1 cellular context compared by ENCODE assay signal in the genomic region with DNA sequence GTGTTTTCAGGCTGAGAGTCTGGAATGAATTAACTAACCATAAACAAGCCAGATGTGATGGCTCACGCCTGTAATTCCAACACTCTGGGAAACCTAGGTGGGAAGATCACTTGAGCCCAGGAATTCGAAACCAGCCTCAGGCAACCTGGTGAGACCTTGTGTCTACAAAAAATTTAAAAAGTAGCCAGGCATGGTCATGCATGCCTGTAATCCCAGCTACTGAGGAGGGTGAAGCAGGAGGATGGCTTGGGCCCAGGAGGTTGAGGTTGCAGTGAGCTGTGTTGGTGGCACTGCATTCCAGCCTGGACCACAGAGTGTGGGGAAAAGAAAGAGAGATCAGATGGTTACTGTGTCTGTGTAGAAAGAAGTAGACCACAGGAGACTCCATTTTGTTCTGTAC.
TF ChIP-seq lines count a peak whose summit lies in the region.

No MANE protein-coding gene starts in this region.

TF ChIP-seq in GM23338, 12 proteins besides CTCF, POLR2A, EP300 and RAD21 (continued from another document):
- no peak for TF ChIP-seq ZNF462 (CRISPR knock-in tag; IDR thresholded peaks at IDR 0.05)
- no peak for TF ChIP-seq ZNF114 (CRISPR knock-in tag; IDR thresholded peaks at IDR 0.05)
- TF ChIP-seq, protein P1, sequence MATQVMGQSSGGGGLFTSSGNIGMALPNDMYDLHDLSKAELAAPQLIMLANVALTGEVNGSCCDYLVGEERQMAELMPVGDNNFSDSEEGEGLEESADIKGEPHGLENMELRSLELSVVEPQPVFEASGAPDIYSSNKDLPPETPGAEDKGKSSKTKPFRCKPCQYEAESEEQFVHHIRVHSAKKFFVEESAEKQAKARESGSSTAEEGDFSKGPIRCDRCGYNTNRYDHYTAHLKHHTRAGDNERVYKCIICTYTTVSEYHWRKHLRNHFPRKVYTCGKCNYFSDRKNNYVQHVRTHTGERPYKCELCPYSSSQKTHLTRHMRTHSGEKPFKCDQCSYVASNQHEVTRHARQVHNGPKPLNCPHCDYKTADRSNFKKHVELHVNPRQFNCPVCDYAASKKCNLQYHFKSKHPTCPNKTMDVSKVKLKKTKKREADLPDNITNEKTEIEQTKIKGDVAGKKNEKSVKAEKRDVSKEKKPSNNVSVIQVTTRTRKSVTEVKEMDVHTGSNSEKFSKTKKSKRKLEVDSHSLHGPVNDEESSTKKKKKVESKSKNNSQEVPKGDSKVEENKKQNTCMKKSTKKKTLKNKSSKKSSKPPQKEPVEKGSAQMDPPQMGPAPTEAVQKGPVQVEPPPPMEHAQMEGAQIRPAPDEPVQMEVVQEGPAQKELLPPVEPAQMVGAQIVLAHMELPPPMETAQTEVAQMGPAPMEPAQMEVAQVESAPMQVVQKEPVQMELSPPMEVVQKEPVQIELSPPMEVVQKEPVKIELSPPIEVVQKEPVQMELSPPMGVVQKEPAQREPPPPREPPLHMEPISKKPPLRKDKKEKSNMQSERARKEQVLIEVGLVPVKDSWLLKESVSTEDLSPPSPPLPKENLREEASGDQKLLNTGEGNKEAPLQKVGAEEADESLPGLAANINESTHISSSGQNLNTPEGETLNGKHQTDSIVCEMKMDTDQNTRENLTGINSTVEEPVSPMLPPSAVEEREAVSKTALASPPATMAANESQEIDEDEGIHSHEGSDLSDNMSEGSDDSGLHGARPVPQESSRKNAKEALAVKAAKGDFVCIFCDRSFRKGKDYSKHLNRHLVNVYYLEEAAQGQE (IDR thresholded peaks at IDR 0.05; ENCODE audit: unreplicated experiment) = no peak
- TF ChIP-seq EZH2 (IDR thresholded peaks at IDR 0.05; ENCODE audit: low read depth, unreplicated experiment) = no peak
- TF ChIP-seq ZNF331 (CRISPR knock-in tag; IDR thresholded peaks at IDR 0.05; ENCODE audit: low read depth) = no peak
